Comparison of ENCODE assay signal across 1 cellular context in the genomic region with DNA sequence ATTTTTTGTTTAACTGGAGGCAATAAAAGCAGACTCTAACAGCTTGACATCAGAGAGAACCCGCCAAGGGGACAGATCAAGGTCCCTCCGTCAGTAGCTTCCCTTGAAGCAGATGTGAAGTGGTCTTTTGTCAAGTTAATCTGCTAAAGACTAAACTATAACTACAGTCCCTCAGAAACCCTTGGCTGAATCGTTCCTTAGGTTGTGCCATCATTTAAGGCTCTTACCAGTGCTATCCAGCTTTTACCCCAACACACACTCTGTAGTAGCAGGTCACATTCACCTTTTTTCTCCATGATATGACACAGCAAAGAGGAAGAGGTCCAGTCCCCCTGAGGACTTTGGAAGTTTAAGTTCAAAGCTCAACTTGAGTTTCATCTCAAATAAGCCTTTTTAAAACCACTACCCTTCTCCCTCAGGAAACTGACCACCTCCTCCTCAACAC.
A peak's percentile ranks its signal among the peaks of the same experiment; 100 is the strongest.
TF ChIP-seq lines count a peak whose summit lies in the region.

No MANE protein-coding gene starts in this region.

TF ChIP-seq in HepG2, 621 proteins besides CTCF, POLR2A, EP300 and RAD21 (continues in another document):
- TF ChIP-seq NKX3-1 (CRISPR knock-in tag; IDR thresholded peaks at IDR 0.05) (no peak), KLF6 (CRISPR knock-in tag; IDR thresholded peaks at IDR 0.05) (no peak), ZNF75D (CRISPR knock-in tag; IDR thresholded peaks at IDR 0.05; ENCODE audit: borderline replicate concordance) (no peak), ZNF788 (CRISPR knock-in tag; IDR thresholded peaks at IDR 0.05; ENCODE audit: borderline replicate concordance) (no peak), PAWR (CRISPR knock-in tag; IDR thresholded peaks at IDR 0.05; ENCODE audit: borderline replicate concordance) (no peak), ZSCAN31 (CRISPR knock-in tag; IDR thresholded peaks at IDR 0.05; ENCODE audit: low read depth) (no peak), ZBTB1 (CRISPR knock-in tag; IDR thresholded peaks at IDR 0.05; ENCODE audit: borderline replicate concordance) (no peak), CENPT (CRISPR knock-in tag; IDR thresholded peaks at IDR 0.05; ENCODE audit: low read depth) (no peak), GFI1 (CRISPR knock-in tag; IDR thresholded peaks at IDR 0.05; ENCODE audit: borderline replicate concordance) (peak; percentile 47; the same call in 1 of the 2 replicates), NR2F1 (CRISPR knock-in tag; IDR thresholded peaks at IDR 0.05) (no peak), ASH2L (IDR thresholded peaks at IDR 0.05; ENCODE audit: insufficient read length, low read depth, low read length) (peak; percentile 73), CAMTA2 (CRISPR knock-in tag; IDR thresholded peaks at IDR 0.05; ENCODE audit: borderline replicate concordance) (no peak), JUN (CRISPR knock-in tag; IDR thresholded peaks at IDR 0.05) (no peak), AHR (CRISPR knock-in tag; IDR thresholded peaks at IDR 0.05) (no peak), ZNF792 (CRISPR knock-in tag; IDR thresholded peaks at IDR 0.05) (no peak; the same call in 1 of the 2 replicates), ZNF292 (CRISPR knock-in tag; IDR thresholded peaks at IDR 0.05; ENCODE audit: borderline replicate concordance, low read depth) (0 out of 2 replicates have a peak, but pooled peaks have one; percentile 41), ZNF432 (CRISPR knock-in tag; IDR thresholded peaks at IDR 0.05; ENCODE audit: borderline replicate concordance) (no peak), ZNF3 (CRISPR knock-in tag; IDR thresholded peaks at IDR 0.05) (no peak), ZNF577 (CRISPR knock-in tag; IDR thresholded peaks at IDR 0.05; ENCODE audit: borderline replicate concordance, low read depth) (no peak), SIN3B (IDR thresholded peaks at IDR 0.05; ENCODE audit: low read length) (no peak), TCF12 (IDR thresholded peaks at IDR 0.05) (no peak), TCF12 (CRISPR knock-in tag; IDR thresholded peaks at IDR 0.05) (peak; percentile 56; the same call in 1 of the 2 replicates), CC2D1A (CRISPR knock-in tag; IDR thresholded peaks at IDR 0.05) (no peak), FOXO1 (CRISPR knock-in tag; IDR thresholded peaks at IDR 0.05) (no peak), TGIF2 (CRISPR knock-in tag; IDR thresholded peaks at IDR 0.05) (peak; percentile 62; the same call in 1 of the 2 replicates), IRF2 (CRISPR knock-in tag; IDR thresholded peaks at IDR 0.05) (no peak; the same call in 1 of the 2 replicates), HCFC1 (IDR thresholded peaks at IDR 0.05; ENCODE audit: low read depth, low read length) (no peak), PTBP1 (IDR thresholded peaks at IDR 0.05; ENCODE audit: low read depth, low read length, poor library complexity, severe bottlenecking) (no peak), HOXA3 (CRISPR knock-in tag; IDR thresholded peaks at IDR 0.05) (peak; percentile 38; the same call in 1 of the 2 replicates), TP53 (CRISPR knock-in tag; conservative IDR thresholded peaks at IDR 0.05) (no peak), MBD4 (IDR thresholded peaks at IDR 0.05; ENCODE audit: borderline replicate concordance, low read length) (no peak)
- TF ChIP-seq, protein P1, sequence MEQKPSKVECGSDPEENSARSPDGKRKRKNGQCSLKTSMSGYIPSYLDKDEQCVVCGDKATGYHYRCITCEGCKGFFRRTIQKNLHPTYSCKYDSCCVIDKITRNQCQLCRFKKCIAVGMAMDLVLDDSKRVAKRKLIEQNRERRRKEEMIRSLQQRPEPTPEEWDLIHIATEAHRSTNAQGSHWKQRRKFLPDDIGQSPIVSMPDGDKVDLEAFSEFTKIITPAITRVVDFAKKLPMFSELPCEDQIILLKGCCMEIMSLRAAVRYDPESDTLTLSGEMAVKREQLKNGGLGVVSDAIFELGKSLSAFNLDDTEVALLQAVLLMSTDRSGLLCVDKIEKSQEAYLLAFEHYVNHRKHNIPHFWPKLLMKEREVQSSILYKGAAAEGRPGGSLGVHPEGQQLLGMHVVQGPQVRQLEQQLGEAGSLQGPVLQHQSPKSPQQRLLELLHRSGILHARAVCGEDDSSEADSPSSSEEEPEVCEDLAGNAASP (CRISPR knock-in tag; IDR thresholded peaks at IDR 0.05; ENCODE audit: borderline replicate concordance), result no peak
- TF ChIP-seq, protein P2, sequence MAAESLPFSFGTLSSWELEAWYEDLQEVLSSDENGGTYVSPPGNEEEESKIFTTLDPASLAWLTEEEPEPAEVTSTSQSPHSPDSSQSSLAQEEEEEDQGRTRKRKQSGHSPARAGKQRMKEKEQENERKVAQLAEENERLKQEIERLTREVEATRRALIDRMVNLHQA (CRISPR knock-in tag; IDR thresholded peaks at IDR 0.05), result no peak
- TF ChIP-seq, protein P3, sequence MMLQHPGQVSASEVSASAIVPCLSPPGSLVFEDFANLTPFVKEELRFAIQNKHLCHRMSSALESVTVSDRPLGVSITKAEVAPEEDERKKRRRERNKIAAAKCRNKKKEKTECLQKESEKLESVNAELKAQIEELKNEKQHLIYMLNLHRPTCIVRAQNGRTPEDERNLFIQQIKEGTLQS (CRISPR knock-in tag; IDR thresholded peaks at IDR 0.05), result no peak
- TF ChIP-seq, protein P4, sequence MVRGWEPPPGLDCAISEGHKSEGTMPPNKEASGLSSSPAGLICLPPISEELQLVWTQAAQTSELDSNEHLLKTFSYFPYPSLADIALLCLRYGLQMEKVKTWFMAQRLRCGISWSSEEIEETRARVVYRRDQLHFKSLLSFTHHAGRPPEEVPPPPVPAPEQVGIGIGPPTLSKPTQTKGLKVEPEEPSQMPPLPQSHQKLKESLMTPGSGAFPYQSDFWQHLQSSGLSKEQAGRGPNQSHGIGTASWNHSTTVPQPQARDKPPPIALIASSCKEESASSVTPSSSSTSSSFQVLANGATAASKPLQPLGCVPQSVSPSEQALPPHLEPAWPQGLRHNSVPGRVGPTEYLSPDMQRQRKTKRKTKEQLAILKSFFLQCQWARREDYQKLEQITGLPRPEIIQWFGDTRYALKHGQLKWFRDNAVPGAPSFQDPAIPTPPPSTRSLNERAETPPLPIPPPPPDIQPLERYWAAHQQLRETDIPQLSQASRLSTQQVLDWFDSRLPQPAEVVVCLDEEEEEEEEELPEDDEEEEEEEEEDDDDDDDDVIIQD (CRISPR knock-in tag; IDR thresholded peaks at IDR 0.05; ENCODE audit: low read depth), result 0 out of 2 replicates have a peak, but pooled peaks have one; percentile 20
- TF ChIP-seq, protein P5, sequence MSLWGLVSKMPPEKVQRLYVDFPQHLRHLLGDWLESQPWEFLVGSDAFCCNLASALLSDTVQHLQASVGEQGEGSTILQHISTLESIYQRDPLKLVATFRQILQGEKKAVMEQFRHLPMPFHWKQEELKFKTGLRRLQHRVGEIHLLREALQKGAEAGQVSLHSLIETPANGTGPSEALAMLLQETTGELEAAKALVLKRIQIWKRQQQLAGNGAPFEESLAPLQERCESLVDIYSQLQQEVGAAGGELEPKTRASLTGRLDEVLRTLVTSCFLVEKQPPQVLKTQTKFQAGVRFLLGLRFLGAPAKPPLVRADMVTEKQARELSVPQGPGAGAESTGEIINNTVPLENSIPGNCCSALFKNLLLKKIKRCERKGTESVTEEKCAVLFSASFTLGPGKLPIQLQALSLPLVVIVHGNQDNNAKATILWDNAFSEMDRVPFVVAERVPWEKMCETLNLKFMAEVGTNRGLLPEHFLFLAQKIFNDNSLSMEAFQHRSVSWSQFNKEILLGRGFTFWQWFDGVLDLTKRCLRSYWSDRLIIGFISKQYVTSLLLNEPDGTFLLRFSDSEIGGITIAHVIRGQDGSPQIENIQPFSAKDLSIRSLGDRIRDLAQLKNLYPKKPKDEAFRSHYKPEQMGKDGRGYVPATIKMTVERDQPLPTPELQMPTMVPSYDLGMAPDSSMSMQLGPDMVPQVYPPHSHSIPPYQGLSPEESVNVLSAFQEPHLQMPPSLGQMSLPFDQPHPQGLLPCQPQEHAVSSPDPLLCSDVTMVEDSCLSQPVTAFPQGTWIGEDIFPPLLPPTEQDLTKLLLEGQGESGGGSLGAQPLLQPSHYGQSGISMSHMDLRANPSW (CRISPR knock-in tag; IDR thresholded peaks at IDR 0.05; ENCODE audit: borderline replicate concordance), result peak; percentile 47; the same call in 1 of the 2 replicates
- TF ChIP-seq, protein P6, sequence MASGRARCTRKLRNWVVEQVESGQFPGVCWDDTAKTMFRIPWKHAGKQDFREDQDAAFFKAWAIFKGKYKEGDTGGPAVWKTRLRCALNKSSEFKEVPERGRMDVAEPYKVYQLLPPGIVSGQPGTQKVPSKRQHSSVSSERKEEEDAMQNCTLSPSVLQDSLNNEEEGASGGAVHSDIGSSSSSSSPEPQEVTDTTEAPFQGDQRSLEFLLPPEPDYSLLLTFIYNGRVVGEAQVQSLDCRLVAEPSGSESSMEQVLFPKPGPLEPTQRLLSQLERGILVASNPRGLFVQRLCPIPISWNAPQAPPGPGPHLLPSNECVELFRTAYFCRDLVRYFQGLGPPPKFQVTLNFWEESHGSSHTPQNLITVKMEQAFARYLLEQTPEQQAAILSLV (CRISPR knock-in tag; IDR thresholded peaks at IDR 0.05; ENCODE audit: borderline replicate concordance), result no peak
- TF ChIP-seq, protein P7, sequence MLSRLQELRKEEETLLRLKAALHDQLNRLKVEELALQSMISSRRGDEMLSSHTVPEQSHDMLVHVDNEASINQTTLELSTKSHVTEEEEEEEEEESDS (CRISPR knock-in tag; IDR thresholded peaks at IDR 0.05; ENCODE audit: borderline replicate concordance), result no peak
- TF ChIP-seq, protein P8, sequence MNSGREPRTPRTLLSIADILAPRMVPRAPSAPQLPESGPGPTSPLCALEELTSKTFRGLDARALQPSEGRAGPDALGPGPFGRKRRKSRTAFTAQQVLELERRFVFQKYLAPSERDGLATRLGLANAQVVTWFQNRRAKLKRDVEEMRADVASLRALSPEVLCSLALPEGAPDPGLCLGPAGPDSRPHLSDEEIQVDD (CRISPR knock-in tag; IDR thresholded peaks at IDR 0.05; ENCODE audit: borderline replicate concordance), result no peak
- TF ChIP-seq, protein P9, sequence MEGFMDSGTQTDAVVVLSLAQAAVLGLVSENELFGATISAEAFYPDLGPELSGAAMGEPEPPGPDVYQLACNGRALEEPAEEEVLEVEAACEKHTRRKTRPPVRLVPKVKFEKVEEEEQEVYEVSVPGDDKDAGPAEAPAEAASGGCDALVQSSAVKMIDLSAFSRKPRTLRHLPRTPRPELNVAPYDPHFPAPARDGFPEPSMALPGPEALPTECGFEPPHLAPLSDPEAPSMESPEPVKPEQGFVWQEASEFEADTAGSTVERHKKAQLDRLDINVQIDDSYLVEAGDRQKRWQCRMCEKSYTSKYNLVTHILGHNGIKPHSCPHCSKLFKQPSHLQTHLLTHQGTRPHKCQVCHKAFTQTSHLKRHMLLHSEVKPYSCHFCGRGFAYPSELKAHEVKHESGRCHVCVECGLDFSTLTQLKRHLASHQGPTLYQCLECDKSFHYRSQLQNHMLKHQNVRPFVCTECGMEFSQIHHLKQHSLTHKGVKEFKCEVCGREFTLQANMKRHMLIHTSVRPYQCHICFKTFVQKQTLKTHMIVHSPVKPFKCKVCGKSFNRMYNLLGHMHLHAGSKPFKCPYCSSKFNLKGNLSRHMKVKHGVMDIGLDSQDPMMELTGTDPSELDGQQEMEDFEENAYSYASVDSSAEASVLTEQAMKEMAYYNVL (CRISPR knock-in tag; IDR thresholded peaks at IDR 0.05; ENCODE audit: borderline replicate concordance), result no peak
- TF ChIP-seq, protein P10, sequence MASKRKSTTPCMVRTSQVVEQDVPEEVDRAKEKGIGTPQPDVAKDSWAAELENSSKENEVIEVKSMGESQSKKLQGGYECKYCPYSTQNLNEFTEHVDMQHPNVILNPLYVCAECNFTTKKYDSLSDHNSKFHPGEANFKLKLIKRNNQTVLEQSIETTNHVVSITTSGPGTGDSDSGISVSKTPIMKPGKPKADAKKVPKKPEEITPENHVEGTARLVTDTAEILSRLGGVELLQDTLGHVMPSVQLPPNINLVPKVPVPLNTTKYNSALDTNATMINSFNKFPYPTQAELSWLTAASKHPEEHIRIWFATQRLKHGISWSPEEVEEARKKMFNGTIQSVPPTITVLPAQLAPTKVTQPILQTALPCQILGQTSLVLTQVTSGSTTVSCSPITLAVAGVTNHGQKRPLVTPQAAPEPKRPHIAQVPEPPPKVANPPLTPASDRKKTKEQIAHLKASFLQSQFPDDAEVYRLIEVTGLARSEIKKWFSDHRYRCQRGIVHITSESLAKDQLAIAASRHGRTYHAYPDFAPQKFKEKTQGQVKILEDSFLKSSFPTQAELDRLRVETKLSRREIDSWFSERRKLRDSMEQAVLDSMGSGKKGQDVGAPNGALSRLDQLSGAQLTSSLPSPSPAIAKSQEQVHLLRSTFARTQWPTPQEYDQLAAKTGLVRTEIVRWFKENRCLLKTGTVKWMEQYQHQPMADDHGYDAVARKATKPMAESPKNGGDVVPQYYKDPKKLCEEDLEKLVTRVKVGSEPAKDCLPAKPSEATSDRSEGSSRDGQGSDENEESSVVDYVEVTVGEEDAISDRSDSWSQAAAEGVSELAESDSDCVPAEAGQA (IDR thresholded peaks at IDR 0.05; ENCODE audit: low read depth), result no peak
- TF ChIP-seq, protein P10 (CRISPR knock-in tag; IDR thresholded peaks at IDR 0.05; ENCODE audit: borderline replicate concordance), result no peak
- TF ChIP-seq, protein P11, sequence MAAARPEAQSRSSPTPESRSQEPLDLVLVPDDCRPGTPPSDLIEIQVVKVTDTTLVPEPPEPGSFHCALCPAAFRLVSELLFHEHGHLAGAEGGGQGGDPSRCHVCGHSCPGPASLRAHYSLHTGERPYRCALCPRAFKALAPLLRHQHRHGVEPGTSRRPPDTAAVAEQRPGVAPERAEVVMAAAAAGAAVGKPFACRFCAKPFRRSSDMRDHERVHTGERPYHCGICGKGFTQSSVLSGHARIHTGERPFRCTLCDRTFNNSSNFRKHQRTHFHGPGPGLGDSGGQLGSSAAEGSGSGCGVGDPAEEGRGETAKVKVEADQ (CRISPR knock-in tag; IDR thresholded peaks at IDR 0.05; ENCODE audit: borderline replicate concordance), result no peak
